In the genomic region with DNA sequence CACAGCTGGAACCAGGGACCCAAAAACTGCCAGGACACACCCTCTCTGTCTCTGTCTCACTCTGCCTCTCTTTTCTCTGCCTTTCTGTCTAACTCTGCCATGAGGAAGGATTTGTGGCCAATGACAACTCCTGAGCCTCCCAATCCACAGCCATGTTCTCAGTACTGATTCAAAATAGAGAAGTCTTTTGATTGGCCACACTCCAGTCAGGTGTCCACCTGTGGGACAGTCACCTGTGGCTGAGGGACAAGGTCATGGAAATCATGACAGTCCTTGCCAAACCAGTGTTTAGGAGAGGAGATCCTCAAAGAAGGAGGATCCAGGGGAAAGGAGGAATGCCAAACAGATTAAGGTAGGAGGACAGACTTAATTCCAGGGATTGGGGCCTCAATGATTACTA, we compare ENCODE assay signal across 1 cellular context.
TF ChIP-seq lines count a peak whose summit lies in the region.

No MANE protein-coding gene starts in this region.

TF ChIP-seq in HepG2, 621 proteins besides CTCF, POLR2A, EP300 and RAD21:
- TF ChIP-seq ZBTB38 (CRISPR knock-in tag; IDR thresholded peaks at IDR 0.05) (no peak), TFE3 (CRISPR knock-in tag; IDR thresholded peaks at IDR 0.05) (no peak), SRSF4 (IDR thresholded peaks at IDR 0.05; ENCODE audit: low read depth, low read length, poor library complexity, severe bottlenecking) (no peak), NR3C1 (CRISPR knock-in tag; IDR thresholded peaks at IDR 0.05) (no peak), ZNF546 (CRISPR knock-in tag; conservative IDR thresholded peaks at IDR 0.05) (no peak), ZNF614 (CRISPR knock-in tag; IDR thresholded peaks at IDR 0.05; ENCODE audit: borderline replicate concordance) (no peak), ZNF512B (CRISPR knock-in tag; IDR thresholded peaks at IDR 0.05; ENCODE audit: borderline replicate concordance) (no peak)
